Comparison of ENCODE assay signal across 21 cellular contexts in genomic region chr12:40971911-40972310, GRCh38.
"Had no signal": no experiment of that assay in that cellular context is flagged by ENCODE, and none has a peak within 500 bp of the region (broad histone marks: within the 10 kb centered on the region; RNA-seq: fewer than 3 reads in every experiment).

No MANE protein-coding gene starts in this region.

- H3K4me2 ChIP-seq: neural progenitor cell had no signal

- H3K27ac ChIP-seq: adrenal gland, dorsolateral prefrontal cortex, epithelial cell of prostate, neural progenitor cell, psoas muscle, thyroid gland, VCaP had no signal

- H3K36me3 ChIP-seq: adrenal gland, neural progenitor cell, thyroid gland had no signal

- DNase-seq: activated CD4-positive, CD25-positive, alpha-beta regulatory T cell treated with anti-CD3 and anti-CD28 coated beads, Interleukin-2, amount 50 U/mL, for 72 hours; activated CD8-positive, alpha-beta memory T cell treated with anti-CD3 and anti-CD28 coated beads for 24 hours; activated CD8-positive, alpha-beta memory T cell treated with anti-CD3 and anti-CD28 coated beads, Interleukin-2, amount 50 U/mL, for 48 hours; activated effector memory CD4-positive, alpha-beta T cell treated with Interleukin-2 at 50 U/mL for 16 hours; activated naive CD4-positive, alpha-beta T cell treated with anti-CD3 and anti-CD28 coated beads, Interleukin-2, amount 50 U/mL, for 16 hours; activated T-cell treated with anti-CD3 and anti-CD28 coated beads, Interleukin-2, amount 50 U/mL, for 48 hours; adrenal gland; dorsolateral prefrontal cortex; endodermal cell; immature natural killer cell; mesendoderm; naive thymus-derived CD4-positive, alpha-beta T cell; psoas muscle; right cardiac atrium; stimulated activated CD4-positive, alpha-beta T cell treated with anti-CD3 and anti-CD28 coated beads, Interleukin-2, amount 100 ng/mL, for 24 hours; stimulated activated naive CD4-positive, alpha-beta T cell treated with Interleukin-2 at 50 U/mL for 16 hours; T-helper 17 cell; thyroid gland had no signal

- H3K9ac ChIP-seq: neural progenitor cell had no signal

- H3K27me3 ChIP-seq: adrenal gland, dorsolateral prefrontal cortex, neural progenitor cell, thyroid gland had no signal

- H3K4me1 ChIP-seq: adrenal gland, neural progenitor cell, psoas muscle, thyroid gland had no signal

- H3K9me3 ChIP-seq: adrenal gland, psoas muscle, thyroid gland had no signal

- H3K4me3 ChIP-seq: adrenal gland, dorsolateral prefrontal cortex, neural progenitor cell, psoas muscle, thyroid gland had no signal
